Comparison of ENCODE assay signal across 8 cellular contexts in the genomic region with DNA sequence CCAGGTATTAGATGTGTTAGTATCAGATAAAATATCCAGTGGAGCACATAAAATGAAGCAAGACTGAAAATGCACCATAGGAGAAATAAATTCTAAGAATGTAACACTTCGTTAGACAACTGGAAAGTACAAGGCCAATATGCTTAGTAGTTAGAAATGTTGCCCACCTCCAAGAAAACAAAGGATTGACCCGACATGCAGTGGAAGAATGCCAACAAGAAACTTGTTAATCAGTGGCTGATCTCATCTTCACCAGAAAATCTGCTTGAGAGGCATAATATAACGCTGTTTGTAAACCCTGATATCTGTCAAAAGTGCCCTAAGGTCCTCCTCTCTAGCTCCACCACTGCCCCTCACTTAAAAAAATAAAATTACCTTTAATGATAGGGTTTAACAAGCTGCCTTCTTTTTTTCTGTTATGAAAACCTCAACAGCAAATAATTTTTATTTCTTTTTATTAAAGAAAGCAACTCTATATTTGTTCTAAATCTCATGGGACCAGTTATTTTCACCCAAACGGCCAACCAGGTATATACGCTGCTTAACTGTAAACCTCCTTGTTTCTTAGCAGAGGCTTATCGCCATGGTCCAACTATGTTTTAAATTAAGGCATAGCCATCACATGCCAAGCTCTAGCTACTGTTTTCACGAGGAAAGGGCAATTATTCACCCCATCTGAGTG. TPM values are rescaled to one million over a fixed set of nuclear protein-coding genes. Genes with fewer than 3 reads are reported as not detected.
DNase-seq lines count a peak whose midpoint lies in the region; ATAC-seq and TF ChIP-seq lines count a peak whose summit lies in the region.

No MANE protein-coding gene starts in this region.

- intact Hi-C loops in heart right ventricle (cut with DNase I) (loop anchor here in 9 of 10 donors (2.0 to 10.0 kb wide), 11 partner anchors 55 to 735 kb away; no protein-coding TSS in a partner anchor), Right ventricle myocardium inferior (cut with DNase I) (loop anchor here (5.0 to 10.0 kb wide), 3 partner anchors 62 to 815 kb away; no protein-coding TSS in a partner anchor)

- peaks cover 0 to 50% (median 21%) of the 10 kb centered on the region in 9 donors for H3K4me1 ChIP-seq in heart right ventricle
- H3K4me1 ChIP-seq in mononuclear cell (ENCODE audit: insufficient read depth, low read length), result peaks cover 31% of the 10 kb centered on the region
- H3K4me1 ChIP-seq in urinary bladder (ENCODE audit: insufficient read depth), result no peaks in the 10 kb centered on the region

- DNase-seq in heart right ventricle, result no peak
- no peak for DNase-seq in Right ventricle myocardium inferior (ENCODE audit: missing footprints)
- no peak for DNase-seq in central memory CD8-positive, alpha-beta T cell (ENCODE audit: low spot score in 2 of 2)
- no peak for DNase-seq in GF-D8 (lab: John Stamatoyannopoulos, UW)

- H3K36me3 Mint-ChIP-seq in central memory CD8-positive, alpha-beta T cell (ENCODE audit: insufficient read depth), result peaks cover 32% of the 10 kb centered on the region

- peaks cover 45% of the 10 kb centered on the region for H3K4me1 Mint-ChIP-seq in central memory CD8-positive, alpha-beta T cell

- H3K27me3 Mint-ChIP-seq in central memory CD8-positive, alpha-beta T cell, result no peaks in the 10 kb centered on the region

- H3K4me3 Mint-ChIP-seq in central memory CD8-positive, alpha-beta T cell, result peak overlapping the region; percentile 89

- H3K36me3 ChIP-seq in heart right ventricle (no peaks in the 10 kb centered on the region), urinary bladder (ENCODE audit: insufficient read depth) (no peaks in the 10 kb centered on the region)

- H3K4me3 ChIP-seq in heart right ventricle, result peak overlapping the region; percentile 63 to 98 (median 88)
- peak overlapping the region; percentile 79 for H3K4me3 ChIP-seq in mononuclear cell (ENCODE audit: low read length)
- peak overlapping the region; percentile 79 for H3K4me3 ChIP-seq in urinary bladder (ENCODE audit: low read depth, low read length)

- H3K27me3 ChIP-seq in heart right ventricle (no peaks in the 10 kb centered on the region), mononuclear cell (ENCODE audit: insufficient read depth, low read length) (no peaks in the 10 kb centered on the region)

- ATAC-seq in heart right ventricle (no peak), Right ventricle myocardium inferior (no peak), GM21619 (IDR thresholded peaks at IDR 0.05; ENCODE audit: unreplicated experiment) (no peak), GM19463 (IDR thresholded peaks at IDR 0.05; ENCODE audit: unreplicated experiment) (no peak)
- no peak for ATAC-seq in central memory CD8-positive, alpha-beta T cell (replicated peaks; ENCODE audit: extremely low read depth, poor library complexity, severe bottlenecking)

- no peaks in the 10 kb centered on the region for H3K9me3 Mint-ChIP-seq in central memory CD8-positive, alpha-beta T cell

- H3K9me3 ChIP-seq in heart right ventricle (no peaks in the 10 kb centered on the region), mononuclear cell (ENCODE audit: low read depth, low read length) (no peaks in the 10 kb centered on the region)

- H3K27ac Mint-ChIP-seq in central memory CD8-positive, alpha-beta T cell (ENCODE audit: low read depth), result peak overlapping the region; percentile 87

- H3K27ac ChIP-seq in heart right ventricle (peak overlapping the region in 7 of 10 donors; percentile 73 to 91 (median 83)), urinary bladder (ENCODE audit: low read depth) (no peak overlapping the region)

- TF ChIP-seq CTCF in heart right ventricle (IDR thresholded peaks at IDR 0.05), result no peak

- WGBS in heart right ventricle, 2 donors, result 23 to 31% methylated on average over 7 of the region's 7 CpGs
- 49% methylated on average over 7 of the region's 7 CpGs for WGBS in urinary bladder

RNA-seq across cellular contexts. Expression of a gene that starts 1.8 kb away (rescaled TPM):
- total RNA-seq in heart right ventricle, result 1 to 10 TPM; 2.4 to 8.1 (median 3.4) TPM
- 1 to 10 TPM; 1.3 to 3.5 TPM for polyA plus RNA-seq in heart right ventricle
- 3.6 TPM for total RNA-seq in Right ventricle myocardium inferior
- 270 TPM for total RNA-seq in mononuclear cell
- 15.2 TPM for total RNA-seq in urinary bladder
- 3.8 TPM for polyA plus RNA-seq in urinary bladder

Comparison
In these comparisons a context has a peak if more than half of its experiments do, and no peak if none do; other contexts are left out.
1. RNA of a gene that starts 1.8 kb away (total RNA-seq): 270 TPM in mononuclear cell (single experiment); 15.2 TPM in urinary bladder (single experiment), 3.6 TPM in Right ventricle myocardium inferior (single experiment) and 2.4 to 8.1 TPM in heart right ventricle; every median in the first group is over 10 times any median in the second.
2. Peak in every context shown above with its lines, with median percentiles within 50 percentile points of each other: H3K4me3 ChIP-seq.